In the genomic region with DNA sequence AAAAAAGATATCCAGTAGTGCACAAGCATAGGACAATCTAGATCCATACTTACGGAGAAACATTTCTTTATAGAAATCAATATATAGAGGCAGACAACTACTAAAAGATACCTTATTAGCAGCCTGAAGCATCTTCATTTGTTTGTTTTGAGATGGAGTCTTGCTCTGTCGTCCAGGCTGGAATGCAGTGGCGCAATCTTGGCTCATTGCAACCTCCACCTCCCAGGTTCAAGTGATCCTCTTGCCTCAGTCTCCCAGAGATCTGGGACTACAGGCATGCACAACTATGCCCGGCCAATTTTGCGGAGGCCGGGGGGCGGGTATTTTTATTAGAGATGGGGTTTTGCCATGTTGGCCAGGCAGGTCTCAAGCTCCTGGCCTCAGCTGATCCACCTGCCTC, we compare ENCODE assay signal across 30 cellular contexts.
"Had no signal": no experiment of that assay in that cellular context is flagged by ENCODE, and none has a peak within 500 bp of the region (broad histone marks: within the 10 kb centered on the region; RNA-seq: fewer than 3 reads in every experiment).

No MANE protein-coding gene starts in this region.

- H3K36me3 ChIP-seq: brain microvascular endothelial cell, esophagus squamous epithelium had no signal

- DNase-seq: activated CD4-positive, alpha-beta memory T cell treated with anti-CD3 and anti-CD28 coated beads, Interleukin-2, amount 10 ng/mL, durations not matched to agents 7 days and 5 days; activated CD4-positive, alpha-beta T cell treated with anti-CD3 and anti-CD28 coated beads for 1 hour; activated CD4-positive, alpha-beta T cell treated with anti-CD3 and anti-CD28 coated beads for 4 hours; activated CD4-positive, alpha-beta T cell treated with anti-CD3 and anti-CD28 coated beads, Interleukin-2, amount 10 ng/mL, durations not matched to agents 7 days and 5 days; activated CD4-positive, alpha-beta T cell treated with anti-CD3 and anti-CD28 coated beads, Interleukin-2, amount 50 U/mL, for 4 hours; activated CD8-positive, alpha-beta memory T cell treated with anti-CD3 and anti-CD28 coated beads, Interleukin-2, amount 50 U/mL, for 48 hours; activated effector memory CD4-positive, alpha-beta T cell treated with Interleukin-2 at 50 U/mL for 16 hours; activated gamma-delta T cell treated with Interleukin-2 at 50 U/mL for 16 hours; activated naive CD4-positive, alpha-beta T cell treated with anti-CD3 and anti-CD28 coated beads, Interleukin-2, amount 50 U/mL, for 16 hours; activated naive CD4-positive, alpha-beta T cell treated with Interleukin-2 at 50 U/mL for 16 hours; activated T-cell treated with anti-CD3 and anti-CD28 coated beads, Interleukin-2, amount 50 U/mL, for 4 hours; amniotic stem cell; anterior cingulate cortex; brain microvascular endothelial cell; caudate nucleus; cortex of kidney; dermis blood vessel endothelial cell; effector CD8-positive, alpha-beta T cell; esophagus squamous epithelium; foreskin melanocyte; T-helper 2 cell had no signal

- H3K27ac ChIP-seq: brain microvascular endothelial cell, epithelial cell of prostate, esophagus squamous epithelium, VCaP had no signal

- FAIRE-seq: astrocyte, bronchial epithelial cell, colon, endometrium, endothelial cell of umbilical vein had no signal

- H3K27me3 ChIP-seq: brain microvascular endothelial cell, esophagus squamous epithelium had no signal

- H3K9me3 ChIP-seq: esophagus squamous epithelium had no signal

- ATAC-seq: activated T-cell treated with anti-CD3 and anti-CD28 coated beads, Interleukin-2, amount 50 U/mL, for 4 hours; activated T-helper 17 cell treated with anti-CD3 and anti-CD28 coated beads, Interleukin-2, amount 50 U/mL, for 72 hours; WTC11 had no signal

- H3K4me3 ChIP-seq: esophagus squamous epithelium had no signal

- H3K4me1 ChIP-seq: esophagus squamous epithelium had no signal
